In genomic region chr16:28858366-28858915, GRCh38 we compare ENCODE assay signal across 9 cellular contexts. TPM values are rescaled to one million over a fixed set of nuclear protein-coding genes. Genes with fewer than 3 reads are reported as not detected.
DNase-seq lines count a peak whose midpoint lies in the region; ATAC-seq, FAIRE-seq and TF ChIP-seq lines count a peak whose summit lies in the region.
"Not testable (repeated sequence)": the region's sequence is repeated elsewhere in the genome, so short reads cannot be mapped to it uniquely, and the experiment has no call there.
"Had no signal": no experiment of that assay in that cellular context is flagged by ENCODE, and none has a peak within 500 bp of the region (broad histone marks: within the 10 kb centered on the region; RNA-seq: fewer than 3 reads in every experiment).

No MANE protein-coding gene starts in this region.

- H3K4me2 ChIP-seq in HCT116 (ENCODE audit: low read length) (peak overlapping the region; percentile 46), PC-9 (peak overlapping the region; percentile 43)
- not testable (repeated sequence) for H3K4me2 ChIP-seq in astrocyte (ENCODE audit: low read length)

- not testable (repeated sequence) for H2AFZ ChIP-seq in HCT116 (ENCODE audit: low read depth, low read length, poor library complexity, severe bottlenecking); PC-9; astrocyte (ENCODE audit: low read depth, low read length)

- H3K36me3 ChIP-seq in HCT116 (ENCODE audit: control insufficient read depth in 1 of 2, insufficient read depth in 2 of 2, low read length in 2 of 2); PC-9 (ENCODE audit: low read depth); astrocyte (ENCODE audit: insufficient read depth, low read length); sigmoid colon: not testable (repeated sequence)

- not testable (repeated sequence) for H3K9ac ChIP-seq in HCT116 (ENCODE audit: low read length); astrocyte (ENCODE audit: low read length)

- H3K27ac Mint-ChIP-seq in astrocyte (ENCODE audit: unreplicated experiment): not testable (repeated sequence)

- not testable (repeated sequence) for DNase-seq in HCT116 (ENCODE audit: low read depth, low spot score); sigmoid colon
- DNase-seq in PC-9 (peak; percentile 48 to 66), astrocyte (ENCODE audit: low read depth) (peak; percentile 46), caudate nucleus (lab: John Stamatoyannopoulos, UW) (peak in 3 of 61 donors; percentile 19 to 29 (median 20)), fibroblast of the aortic adventitia (ENCODE audit: low read depth) (peak; percentile 58), kidney tubule cell (ENCODE audit: low spot score) (peak; percentile 57)

- RAD21 ChIA-PET in HCT116 (lab: Charles Lee; ENCODE audit: low non-redundant PET in 1 of 2, low total read pairs in 2 of 2, uncharacterized antibody in 2 of 2, unreplicated experiment in 2 of 2): not testable (repeated sequence)

- H3K4me3 ChIP-seq in HCT116 (replicated peaks in 1 of 2; ENCODE audit: low read depth in 1 of 2, low read length in 2 of 2); PC-9; astrocyte (ENCODE audit: insufficient read depth, low read depth, low read length); fibroblast of the aortic adventitia (ENCODE audit: low read depth, low read length); sigmoid colon: not testable (repeated sequence)

- TF ChIP-seq POLR2A in HCT116 (IDR thresholded peaks at IDR 0.05; ENCODE audit: borderline replicate concordance, extremely low read depth, insufficient read depth, insufficient read length); sigmoid colon (IDR thresholded peaks at IDR 0.05): not testable (repeated sequence)

- not testable (repeated sequence) for BruUV-seq in HCT116 (replicated peaks; lab: Mats Ljungman, UMichigan); PC-9 (replicated peaks; lab: Mats Ljungman, UMichigan)

- H3K27me3 ChIP-seq in HCT116 (ENCODE audit: insufficient read depth, low read length); PC-9 (ENCODE audit: insufficient read depth, low read depth); astrocyte (ENCODE audit: insufficient read depth, low read length); sigmoid colon: not testable (repeated sequence)

- H3K9me3 ChIP-seq in HCT116 (ENCODE audit: control insufficient read depth in 1 of 2, insufficient read depth in 1 of 2, low read depth in 1 of 2, low read length in 2 of 2); PC-9 (ENCODE audit: insufficient read depth, low read depth); astrocyte (ENCODE audit: insufficient read depth, low read depth, low read length); sigmoid colon: not testable (repeated sequence)

- WGBS in sigmoid colon, 2 donors: 95 to 96% methylated on average over 9 of the region's 9 CpGs

- H3K9me3 Mint-ChIP-seq in astrocyte (ENCODE audit: unreplicated experiment): not testable (repeated sequence)

- peaks cover 13% of the 10 kb centered on the region for H3K79me2 ChIP-seq in HCT116 (ENCODE audit: insufficient read depth, low read length)
- peaks cover 17% of the 10 kb centered on the region for H3K79me2 ChIP-seq in PC-9 (ENCODE audit: low read depth)
- peaks cover 19% of the 10 kb centered on the region for H3K79me2 ChIP-seq in astrocyte (ENCODE audit: insufficient read depth, low read length)

- H3K9me2 ChIP-seq in HCT116 (ENCODE audit: insufficient read depth); PC-9 (ENCODE audit: insufficient read depth): not testable (repeated sequence)

- not testable (repeated sequence) for H3K4me3 Mint-ChIP-seq in astrocyte (ENCODE audit: unreplicated experiment)

- H3K4me1 ChIP-seq in HCT116 (ENCODE audit: control insufficient read depth in 1 of 2, insufficient read depth in 2 of 2, low read length in 2 of 2) (peaks cover 13 to 30% of the 10 kb centered on the region in 2 experiments), PC-9 (replicated peaks; ENCODE audit: insufficient read depth) (peaks cover 23% of the 10 kb centered on the region), sigmoid colon (peaks cover 0 to 16% (median 6%) of the 10 kb centered on the region in 4 donors)
- H3K4me1 ChIP-seq in astrocyte (ENCODE audit: insufficient read depth, low read length): not testable (repeated sequence)

- H3K27ac ChIP-seq in HCT116 (ENCODE audit: low read depth, low read length); astrocyte (ENCODE audit: low read depth, low read length): not testable (repeated sequence)
- H3K27ac ChIP-seq in PC-9 (peak overlapping the region; percentile 76), caudate nucleus (ENCODE audit: low read depth, low read length) (peak overlapping the region; percentile 44), sigmoid colon (peak overlapping the region in 3 of 4 donors; percentile 39 to 77 (median 62))

- TF ChIP-seq RAD21 in HCT116 (IDR thresholded peaks at IDR 0.05; ENCODE audit: low read depth): not testable (repeated sequence)

- not testable (repeated sequence) for H3K27me3 Mint-ChIP-seq in astrocyte (ENCODE audit: low read depth, unreplicated experiment)

- FAIRE-seq in astrocyte (lab: Jason Lieb, UNC): not testable (repeated sequence)

- not testable (repeated sequence) for H4K20me1 ChIP-seq in HCT116 (ENCODE audit: insufficient read depth); PC-9 (ENCODE audit: insufficient read depth); astrocyte (ENCODE audit: insufficient read depth, low read length)

- peaks cover 26% of the 10 kb centered on the region for H3F3A ChIP-seq in PC-9 (ENCODE audit: insufficient read depth, low read depth)

- ATAC-seq in HCT116: not testable (repeated sequence)

- CTCF ChIA-PET in HCT116 (lab: Charles Lee): interaction anchor here (0.8 to 1.4 kb wide), 2 partner anchors 12 to 86 kb away, joined by 4 to 7 read pairs; no protein-coding TSS in a partner anchor
- CTCF ChIA-PET in PC-9 (lab: Charles Lee): interaction anchor here (0.5 kb wide), 1 partner anchor 597 kb away, joined by 3 read pairs; no protein-coding TSS in a partner anchor

- POLR2A ChIA-PET in HCT116 (lab: Charles Lee) (interaction anchor here (0.6 kb wide), 1 partner anchor 64 kb away, joined by 3 read pairs; no protein-coding TSS in a partner anchor), PC-9 (lab: Charles Lee; ENCODE audit: unreplicated experiment) (interaction anchor here (0.6 to 1.8 kb wide), 3 partner anchors 11 to 16 kb away, joined by 3 to 17 read pairs (median 15); partner anchors contain the start of gene TUFM)

- not testable (repeated sequence) for H3K4me1 Mint-ChIP-seq in astrocyte (ENCODE audit: low read depth, unreplicated experiment)

- not testable (repeated sequence) for H3K36me3 Mint-ChIP-seq in astrocyte (ENCODE audit: low read depth, unreplicated experiment)

- intact Hi-C loops in HCT116 (cut with micrococcal nuclease); PC-9 (cut with micrococcal nuclease; ENCODE audit: unreplicated experiment); sigmoid colon (cut with DNase I): not testable (repeated sequence)

- TF ChIP-seq EP300 in sigmoid colon (IDR thresholded peaks at IDR 0.05): not testable (repeated sequence)

- not testable (repeated sequence) for TF ChIP-seq CTCF in HCT116 (IDR thresholded peaks at IDR 0.05 in 2 of 3, conservative IDR thresholded peaks at IDR 0.05 in 1 of 3; ENCODE audit: borderline replicate concordance in 1 of 3, insufficient read depth in 1 of 3, low read depth in 2 of 3, low read length in 2 of 3); PC-9 (conservative IDR thresholded peaks at IDR 0.05); astrocyte (IDR thresholded peaks at IDR 0.05; ENCODE audit: insufficient read depth, low read depth, low read length); fibroblast of the aortic adventitia (IDR thresholded peaks at IDR 0.05; ENCODE audit: insufficient read depth, low read length); sigmoid colon (IDR thresholded peaks at IDR 0.05)

TF ChIP-seq in HCT116, 20 proteins besides CTCF, POLR2A, EP300 and RAD21:
- 0 out of 2 replicates have a peak, but pooled peaks have one; percentile 4 for TF ChIP-seq POLR2AphosphoS5 (IDR thresholded peaks at IDR 0.05; ENCODE audit: low read depth, low read length)

RNA-seq across cellular contexts. Expression of gene SH2B1, which starts 5.2 kb away (rescaled TPM):
- total RNA-seq in HCT116 (2021; ENCODE audit: unreplicated experiment) (47.0 TPM), PC-9 (2021) (105 and 110 TPM in 2 replicates), astrocyte (27.6 and 34.2 TPM in 2 replicates), fibroblast of the aortic adventitia (ENCODE audit: low replicate concordance) (9.0 and 13.1 TPM in 2 replicates), sigmoid colon (10 to 100 TPM; 23.5 to 50.4 (median 24.7) TPM)
- polyA plus RNA-seq in HCT116 (2012): 30.7 and 33.6 TPM in 2 replicates
- polyA plus RNA-seq in sigmoid colon: 10 to 100 TPM; 29.1 to 51.4 (median 36.0) TPM

RNA-seq across cellular contexts. Expression of gene TUFM, which starts 12.3 kb away (rescaled TPM):
- total RNA-seq in HCT116 (2021; ENCODE audit: unreplicated experiment) (361 TPM), PC-9 (2021) (342 and 448 TPM in 2 replicates), astrocyte (136 and 147 TPM in 2 replicates), fibroblast of the aortic adventitia (ENCODE audit: low replicate concordance) (74.6 and 133 TPM in 2 replicates), sigmoid colon (100 to 1,000 TPM in 1 of 4 donors, 10 to 100 TPM in 3; 75.3 to 115 (median 89.8) TPM)
- 328 and 355 TPM in 2 replicates for polyA plus RNA-seq in HCT116 (2012)
- 100 to 1,000 TPM; 102 to 289 (median 151) TPM for polyA plus RNA-seq in sigmoid colon

RNA-seq across cellular contexts. Expression of gene ATP2A1, which starts 19.8 kb away (rescaled TPM):
- total RNA-seq in HCT116 (2021; ENCODE audit: unreplicated experiment): 10.3 TPM
- 5.5 and 7.0 TPM in 2 replicates for polyA plus RNA-seq in HCT116 (2012)
- total RNA-seq in PC-9 (2021): 8.3 and 10.7 TPM in 2 replicates
- 1.0 and 2.0 TPM in 2 replicates for total RNA-seq in astrocyte
- total RNA-seq in fibroblast of the aortic adventitia (ENCODE audit: low replicate concordance): 0.18 TPM in 1 of 2 replicates, not detected in the other
- under 1 TPM in 2 of 4 donors, not detected in 2; 0.36 to 0.49 TPM for total RNA-seq in sigmoid colon
- polyA plus RNA-seq in sigmoid colon: 1 to 10 TPM in 2 of 3 donors, not detected in 1; 1.2 to 1.6 TPM
- total RNA-seq: SK-MEL-5 had no signal
- polyA plus RNA-seq: CD8-positive, alpha-beta memory T cell had no signal

RNA-seq across cellular contexts. Expression of gene ATXN2L, which starts 35.6 kb away (rescaled TPM):
- total RNA-seq in HCT116 (2021; ENCODE audit: unreplicated experiment) (264 TPM), PC-9 (2021) (298 and 356 TPM in 2 replicates), astrocyte (169 and 191 TPM in 2 replicates), fibroblast of the aortic adventitia (ENCODE audit: low replicate concordance) (45.5 and 69.8 TPM in 2 replicates), sigmoid colon (10 to 100 TPM; 40.2 to 75.1 (median 52.2) TPM)
- polyA plus RNA-seq in HCT116 (2012): 206 and 231 TPM in 2 replicates
- polyA plus RNA-seq in sigmoid colon: 10 to 100 TPM; 25.9 to 89.9 (median 30.0) TPM
